Comparison of ENCODE assay signal across 10 cellular contexts in genomic region chr10:124619802-124620490, GRCh38.
A peak's percentile ranks its signal among the peaks of the same experiment; 100 is the strongest.
DNase-seq lines count a peak whose midpoint lies in the region; ATAC-seq and TF ChIP-seq lines count a peak whose summit lies in the region.
"Had no signal": no experiment of that assay in that cellular context is flagged by ENCODE, and none has a peak within 500 bp of the region (broad histone marks: within the 10 kb centered on the region; RNA-seq: fewer than 3 reads in every experiment).

No MANE protein-coding gene starts in this region.

- H3K36me3 Mint-ChIP-seq in CD4-positive, alpha-beta T cell (ENCODE audit: low read depth), result peaks cover 25% of the 10 kb centered on the region
- H3K36me3 Mint-ChIP-seq in immature natural killer cell, result peaks cover 0 to 3% (median 2%) of the 10 kb centered on the region in 3 donors
- peaks cover 11% of the 10 kb centered on the region for H3K36me3 Mint-ChIP-seq in activated naive CD4-positive, alpha-beta T cell treated with anti-CD3 and anti-CD28 coated beads, Interleukin-2, amount 10 ng/mL, durations not matched to agents 7 days and 5 days

- no peaks in the 10 kb centered on the region for H3K9me3 ChIP-seq in CD4-positive, alpha-beta T cell (ENCODE audit: control insufficient read depth, low read length)

- H3K4me3 Mint-ChIP-seq in CD4-positive, alpha-beta T cell, result no peak overlapping the region
- peak overlapping the region in 4 of 5 donors; percentile 71 to 80 (median 76) for H3K4me3 Mint-ChIP-seq in immature natural killer cell
- no peak overlapping the region for H3K4me3 Mint-ChIP-seq in activated naive CD4-positive, alpha-beta T cell treated with anti-CD3 and anti-CD28 coated beads, Interleukin-2, amount 10 ng/mL, durations not matched to agents 7 days and 5 days

- POLR2A ChIA-PET in CD4-positive, alpha-beta T cell (lab: Charles Lee), result interaction anchor here (1.0 to 1.5 kb wide), 3 partner anchors 69 to 158 kb away, joined by 3 to 8 read pairs (median 3); partner anchors contain the start of gene LHPP

- peak overlapping the region; percentile 70 for H3K27ac Mint-ChIP-seq in CD4-positive, alpha-beta T cell
- H3K27ac Mint-ChIP-seq in immature natural killer cell, result peak overlapping the region; percentile 91 to 98 (median 97)
- no peak overlapping the region for H3K27ac Mint-ChIP-seq in activated naive CD4-positive, alpha-beta T cell treated with anti-CD3 and anti-CD28 coated beads, Interleukin-2, amount 10 ng/mL, durations not matched to agents 7 days and 5 days

- peaks cover 23% of the 10 kb centered on the region for H3K4me1 Mint-ChIP-seq in CD4-positive, alpha-beta T cell (ENCODE audit: low read depth)
- peaks cover 75 to 77% of the 10 kb centered on the region in 2 donors for H3K4me1 Mint-ChIP-seq in immature natural killer cell
- H3K4me1 Mint-ChIP-seq in activated naive CD4-positive, alpha-beta T cell treated with anti-CD3 and anti-CD28 coated beads, Interleukin-2, amount 10 ng/mL, durations not matched to agents 7 days and 5 days, result peaks cover 16% of the 10 kb centered on the region

- TF ChIP-seq CTCF in CD4-positive, alpha-beta T cell (IDR thresholded peaks at IDR 0.05), result no peak
- TF ChIP-seq CTCF in omental fat pad (IDR thresholded peaks at IDR 0.05), result no peak

- H3K27me3 Mint-ChIP-seq in CD4-positive, alpha-beta T cell, result no peaks in the 10 kb centered on the region
- H3K27me3 Mint-ChIP-seq in immature natural killer cell (ENCODE audit: low read depth in 3 of 3), result peaks cover 25 to 45% (median 35%) of the 10 kb centered on the region in 3 donors
- H3K27me3 Mint-ChIP-seq in activated naive CD4-positive, alpha-beta T cell treated with anti-CD3 and anti-CD28 coated beads, Interleukin-2, amount 10 ng/mL, durations not matched to agents 7 days and 5 days, result no peaks in the 10 kb centered on the region

- no peak for ATAC-seq in CD4-positive, alpha-beta T cell (ENCODE audit: poor library complexity)
- ATAC-seq in GM19455 (IDR thresholded peaks at IDR 0.05; ENCODE audit: unreplicated experiment) (peak; percentile 57), HG03439 (IDR thresholded peaks at IDR 0.05; ENCODE audit: unreplicated experiment) (peak; percentile 59), omental fat pad (ENCODE audit: low FRiP score) (no peak)

- H3K27me3 ChIP-seq in CD4-positive, alpha-beta T cell (ENCODE audit: control insufficient read depth, insufficient read depth, low read length), result no peaks in the 10 kb centered on the region

- DNase-seq in CD4-positive, alpha-beta T cell, result no peak
- no peak for DNase-seq in immature natural killer cell
- DNase-seq in cerebellum (ENCODE audit: low spot score), result no peak
- DNase-seq in omental fat pad (ENCODE audit: low spot score), result no peak
- no peak for DNase-seq in activated naive CD4-positive, alpha-beta T cell treated with anti-CD3 and anti-CD28 coated beads, Interleukin-2, amount 10 ng/mL, durations not matched to agents 7 days and 5 days
- no peak for DNase-seq in activated naive CD4-positive, alpha-beta T cell treated with Interleukin-2 at 50 U/mL for 16 hours
- DNase-seq: midbrain had no signal

- no peak overlapping the region for H3K27ac ChIP-seq in CD4-positive, alpha-beta T cell (ENCODE audit: low read depth, low read length)
- H3K27ac ChIP-seq: VCaP had no signal

- CTCF ChIA-PET in CD4-positive, alpha-beta T cell (lab: Charles Lee), result no interaction called here
- CTCF ChIA-PET in activated naive CD4-positive, alpha-beta T cell treated with anti-CD3 and anti-CD28 coated beads, Interleukin-2, amount 10 ng/mL, durations not matched to agents 7 days and 5 days (lab: Charles Lee), result interaction anchor here (1.2 kb wide), 1 partner anchor 12 kb away, joined by 4 read pairs; no protein-coding TSS in a partner anchor

- no peaks in the 10 kb centered on the region for H3K9me3 Mint-ChIP-seq in CD4-positive, alpha-beta T cell
- peaks cover 0 to 1% (median 0%) of the 10 kb centered on the region in 6 donors for H3K9me3 Mint-ChIP-seq in immature natural killer cell
- no peaks in the 10 kb centered on the region for H3K9me3 Mint-ChIP-seq in activated naive CD4-positive, alpha-beta T cell treated with anti-CD3 and anti-CD28 coated beads, Interleukin-2, amount 10 ng/mL, durations not matched to agents 7 days and 5 days

- intact Hi-C loops in CD4-positive, alpha-beta T cell (cut with DNase I, micrococcal nuclease), result no loop called here

Comparison
In these comparisons a context has a peak if more than half of its experiments do, and no peak if none do; other contexts are left out.
1. ATAC-seq: peak in GM19455 (single experiment) and HG03439 (single experiment); none in CD4-positive, alpha-beta T cell (single experiment) and omental fat pad (single experiment).
2. H3K4me3 Mint-ChIP-seq: peak in immature natural killer cell (4 of 5); none in CD4-positive, alpha-beta T cell (single experiment) and activated naive CD4-positive, alpha-beta T cell treated with anti-CD3 and anti-CD28 coated beads, Interleukin-2, amount 10 ng/mL, durations not matched to agents 7 days and 5 days (single experiment).